In genomic region chr12:109595321-109595902, GRCh38 we compare ENCODE assay signal across 15 cellular contexts. TPM values are rescaled to one million over a fixed set of nuclear protein-coding genes. Genes with fewer than 3 reads are reported as not detected.
A peak's percentile ranks its signal among the peaks of the same experiment; 100 is the strongest.
DNase-seq lines count a peak whose midpoint lies in the region; ATAC-seq, FAIRE-seq and TF ChIP-seq lines count a peak whose summit lies in the region.
"Had no signal": no experiment of that assay in that cellular context is flagged by ENCODE, and none has a peak within 500 bp of the region (broad histone marks: within the 10 kb centered on the region; RNA-seq: fewer than 3 reads in every experiment).

No MANE protein-coding gene starts in this region.

- H3K27ac Mint-ChIP-seq in Calu3 (ENCODE audit: unreplicated experiment): no peak overlapping the region

- no peak overlapping the region for H3K27ac ChIP-seq in DND-41 (ENCODE audit: low read length)
- no peak overlapping the region for H3K27ac ChIP-seq in GM12878 (ENCODE audit: control insufficient read depth, insufficient read depth)
- H3K27ac ChIP-seq: breast epithelium, gastroesophageal sphincter, suprapubic skin had no signal

- peaks cover 14% of the 10 kb centered on the region for H3K36me3 Mint-ChIP-seq in Calu3 (ENCODE audit: insufficient read depth, unreplicated experiment)

- H3K4me3 ChIP-seq in DND-41 (ENCODE audit: low read depth in 1 of 2, low read length in 2 of 2) (no peak overlapping the region), GM12878 (no peak overlapping the region)
- H3K4me3 ChIP-seq: breast epithelium, gastroesophageal sphincter, psoas muscle, suprapubic skin had no signal

- 0 out of 2 replicates have a peak, but pooled peaks cover 2% of the 10 kb centered on the region for H3K4me1 ChIP-seq in DND-41 (ENCODE audit: insufficient read depth, low read length)
- peaks cover 4% of the 10 kb centered on the region; the same call in 1 of the 2 replicates for H3K4me1 ChIP-seq in GM12878 (ENCODE audit: control insufficient read depth, insufficient read depth, low read length)

- H3K79me2 ChIP-seq in DND-41 (ENCODE audit: insufficient read depth, low read length) (no peaks in the 10 kb centered on the region), GM12878 (ENCODE audit: control insufficient read depth, insufficient read depth, low read length) (no peaks in the 10 kb centered on the region)

- no peak overlapping the region for H3K4me3 Mint-ChIP-seq in Calu3 (ENCODE audit: low read depth, unreplicated experiment)

- FAIRE-seq in GM12878 (lab: Jason Lieb, UNC) (no peak), GM12892 (lab: Jason Lieb, UNC) (no peak)
- FAIRE-seq: islet of Langerhans had no signal

- H3K9me3 Mint-ChIP-seq in Calu3 (ENCODE audit: low read depth, unreplicated experiment): no peaks in the 10 kb centered on the region

- peak; percentile 91 for ATAC-seq in DND-41 (ENCODE audit: insufficient read depth, low read depth)
- peak; percentile 66 for ATAC-seq in GM12878
- ATAC-seq in GM18519 (IDR thresholded peaks at IDR 0.05; ENCODE audit: low FRiP score, unreplicated experiment): no peak
- ATAC-seq: gastroesophageal sphincter had no signal

- SMC1A ChIA-PET in GM12878 (lab: Charles Lee; ENCODE audit: uncharacterized antibody, unreplicated experiment): no interaction called here

- H3K9me3 ChIP-seq in DND-41 (ENCODE audit: insufficient read depth, low read length, severe bottlenecking): no peaks in the 10 kb centered on the region
- H3K9me3 ChIP-seq in GM12878 (replicated peaks; ENCODE audit: control insufficient read depth, insufficient read depth, low read length): no peaks in the 10 kb centered on the region
- H3K9me3 ChIP-seq: breast epithelium, gastroesophageal sphincter, psoas muscle, suprapubic skin had no signal

- H4K20me1 ChIP-seq in DND-41 (ENCODE audit: insufficient read depth, low read length) (peaks cover 27% of the 10 kb centered on the region), GM12878 (ENCODE audit: control insufficient read depth, insufficient read depth) (no peaks in the 10 kb centered on the region)

- 11% methylated on average over 10 of the region's 10 CpGs for WGBS in GM12878 (ENCODE audit: insufficient coverage, insufficient replicate concordance, low lambda C conversion rate, missing lambda C conversion rate)

- no peaks in the 10 kb centered on the region for H3K4me1 Mint-ChIP-seq in Calu3 (ENCODE audit: low read depth, unreplicated experiment)

- intact Hi-C loops in GM12878 (cut with micrococcal nuclease; ENCODE audit: unreplicated experiment) (no loop called here), Calu3 (cut with micrococcal nuclease; ENCODE audit: unreplicated experiment) (loop anchor here (5.0 kb wide), 2 partner anchors 117 to 163 kb away; partner anchors contain the start of gene FAM222A)

- DNase-seq in AML-193 (lab: John Stamatoyannopoulos, UW) (peak; percentile 10 to 20), DND-41 (peak; percentile 81), SW480 (ENCODE audit: low spot score) (peak; percentile 80), GM12878 (ENCODE audit: low read depth, low spot score) (no peak), hepatic stellate cell (ENCODE audit: low spot score) (no peak), GM12892 (ENCODE audit: insufficient read length) (no peak), Calu3 (no peak)
- DNase-seq: NCI-H2081 treated with DMSO at 0.1 percent for 48 hours, OCI-M1, psoas muscle had no signal

- no peaks in the 10 kb centered on the region for H3K27me3 Mint-ChIP-seq in Calu3 (ENCODE audit: unreplicated experiment)

- TF ChIP-seq POLR2A in GM12878 (IDR thresholded peaks at IDR 0.05; ENCODE audit: low read depth, low read length) (no peak), GM12892 (IDR thresholded peaks at IDR 0.05; ENCODE audit: low read depth, low read length) (no peak)

- BruUV-seq in GM12878 (replicated peaks; lab: Mats Ljungman, UMichigan) (no TSS peak), Calu3 (replicated peaks; lab: Mats Ljungman, UMichigan) (no TSS peak)

- RAD21 ChIA-PET in GM12878 (lab: Charles Lee; ENCODE audit: unreplicated experiment): interaction anchor here (3.6 kb wide), 1 partner anchor 180 kb away, joined by 16 read pairs; no protein-coding TSS in a partner anchor

- in situ Hi-C loops in GM12878 (cut with MboI): no loop called here

- TF ChIP-seq EP300 in GM12878 (IDR thresholded peaks at IDR 0.05; ENCODE audit: borderline replicate concordance in 1 of 2, control insufficient read depth in 1 of 2, low read depth in 2 of 2, low read length in 2 of 2): no peak

- POLR2A ChIA-PET in GM12878 (lab: Charles Lee): no interaction called here

- H3K4me2 ChIP-seq in DND-41 (ENCODE audit: insufficient read depth, low read length): no peak overlapping the region
- no peak overlapping the region for H3K4me2 ChIP-seq in GM12878 (ENCODE audit: control insufficient read depth, insufficient read depth)

- H3K36me3 ChIP-seq in DND-41 (ENCODE audit: insufficient read depth, low read length): peaks cover 43% of the 10 kb centered on the region
- H3K36me3 ChIP-seq in GM12878 (ENCODE audit: control insufficient read depth in 2 of 2, insufficient read depth in 2 of 2, low read length in 1 of 2): peaks cover 2 to 4% of the 10 kb centered on the region in 2 experiments; a peak in 2 of 4 replicates
- H3K36me3 ChIP-seq: breast epithelium had no signal

- TF ChIP-seq CTCF in DND-41 (IDR thresholded peaks at IDR 0.05; ENCODE audit: borderline replicate concordance, extremely low read depth, low read length, poor library complexity, severe bottlenecking) (no peak), GM12878 (IDR thresholded peaks at IDR 0.05 in 2 of 3, conservative IDR thresholded peaks at IDR 0.05 in 1 of 3; ENCODE audit: control insufficient read depth in 2 of 3, extremely low read depth in 1 of 3, insufficient read depth in 1 of 3, low read depth in 3 of 3, low read length in 3 of 3) (no peak), Calu3 (IDR thresholded peaks at IDR 0.05; ENCODE audit: unreplicated experiment) (no peak)

- H2AFZ ChIP-seq in DND-41 (ENCODE audit: low read depth, low read length) (no peak overlapping the region), GM12878 (ENCODE audit: control insufficient read depth, low read depth, low read length) (no peak overlapping the region)

- CTCF ChIA-PET in GM12878 (lab: Yijun Ruan, JAX): interaction anchor here (0.9 kb wide), 1 partner anchor 70 kb away, joined by 3 read pairs; no protein-coding TSS in a partner anchor
- CTCF ChIA-PET in Calu3 (lab: Charles Lee): no interaction called here

- H3K27me3 ChIP-seq in DND-41 (ENCODE audit: insufficient read depth, low read length, poor library complexity): no peaks in the 10 kb centered on the region
- no peaks in the 10 kb centered on the region for H3K27me3 ChIP-seq in GM12878 (replicated peaks in 1 of 2; ENCODE audit: control insufficient read depth in 2 of 2, insufficient read depth in 2 of 2, low read length in 1 of 2)
- H3K27me3 ChIP-seq: breast epithelium, gastroesophageal sphincter, suprapubic skin had no signal

- H3K9ac ChIP-seq in DND-41 (ENCODE audit: low read depth, low read length) (no peak overlapping the region), GM12878 (ENCODE audit: control insufficient read depth, insufficient read depth, low read length) (no peak overlapping the region)

- no peak for TF ChIP-seq RAD21 in GM12878 (IDR thresholded peaks at IDR 0.05; ENCODE audit: insufficient read depth, low read depth, low read length)

TF ChIP-seq in GM12878, 131 proteins besides CTCF, POLR2A, EP300 and RAD21 (continues in another document):
- 0 out of 2 replicates have a peak, but pooled peaks have one; percentile 25 for TF ChIP-seq NR2F1 (conservative IDR thresholded peaks at IDR 0.05)
- TF ChIP-seq HCFC1 (IDR thresholded peaks at IDR 0.05; ENCODE audit: low read length): no peak
- TF ChIP-seq SPI1 (IDR thresholded peaks at IDR 0.05; ENCODE audit: borderline replicate concordance, insufficient read depth, low read depth, low read length): peak; percentile 45; the same call in 1 of the 2 replicates
- peak; percentile 90 for TF ChIP-seq RUNX3 (IDR thresholded peaks at IDR 0.05; ENCODE audit: low read length)

RNA-seq across cellular contexts. Expression of gene MVK, which starts 21.8 kb away (rescaled TPM):
- total RNA-seq in GM12878 (2013; cell fraction: nucleolus; rRNA removed): 30.5 and 31.1 TPM in 2 replicates
- total RNA-seq in GM12878 (2014; rRNA removed): 46.5 and 46.7 TPM in 2 replicates
- 23.5 and 24.6 TPM in 2 replicates for total RNA-seq in GM12878 (2014; rRNA removed; fragmentation: Illumina TruSeq; extraction: Trizol)
- total RNA-seq in GM12878 (2021): 43.3 and 45.0 TPM in 2 replicates
- polyA plus RNA-seq in GM12878 (2011; ENCODE audit: low read depth): 9.7 TPM
- polyA plus RNA-seq in GM12878 (2011; rRNA removed): 20.6 and 31.4 TPM in 2 replicates
- polyA plus RNA-seq in GM12878 (2011; cell fraction: cytosol; rRNA removed): 33.0 and 44.1 TPM in 2 replicates
- polyA plus RNA-seq in GM12878 (2011; cell fraction: nucleus; rRNA removed): 97.0 and 97.7 TPM in 2 replicates
- polyA plus RNA-seq in GM12878 (2012): 21.5 and 21.7 TPM in 2 replicates
- polyA plus RNA-seq in GM12878 (2014; fragmentation: Illumina TruSeq; extraction: Trizol): 13.9 and 23.6 TPM in 2 replicates
- polyA plus RNA-seq in GM12878 (2014; fragmentation: Nextera tagmentation; extraction: Ambion mirVana): 1 to 10 TPM in 1 of 2 experiments, under 1 TPM in 1; 0.24 to 2.8 TPM
- 43.0 and 49.5 TPM in 2 replicates for polyA plus RNA-seq in GM12878 (2014; rRNA removed)
- polyA plus RNA-seq in GM12878 (2016; fragmentation: Nextera tagmentation; extraction: Ambion mirVana): 10 to 100 TPM; 32.3 to 33.8 TPM
- 22.3 and 39.3 TPM in 2 replicates for polyA minus RNA-seq in GM12878 (2011; rRNA and poly(A)+ RNA removed)
- 12.2 and 12.6 TPM in 2 replicates for polyA minus RNA-seq in GM12878 (2011; cell fraction: cytosol; rRNA and poly(A)+ RNA removed)
- polyA minus RNA-seq in GM12878 (2011; cell fraction: nucleus; rRNA and poly(A)+ RNA removed): 21.5 and 32.6 TPM in 2 replicates
- 17.4 TPM for polyA plus RNA-seq in GM12892 (2012; ENCODE audit: missing spikeins)
- total RNA-seq in Calu3 (2022): 41.6 and 46.7 TPM in 2 replicates

RNA-seq across cellular contexts. Expression of gene MMAB, which starts 22.1 kb away (rescaled TPM):
- total RNA-seq in GM12878 (2013; cell fraction: nucleolus; rRNA removed): 48.3 and 48.4 TPM in 2 replicates
- total RNA-seq in GM12878 (2014; rRNA removed) (47.1 and 49.6 TPM in 2 replicates), GM12878 (2014; rRNA removed; fragmentation: Illumina TruSeq; extraction: Trizol) (41.4 TPM in 2 replicates), GM12878 (2021) (51.7 and 59.3 TPM in 2 replicates), Calu3 (2022) (70.2 and 82.8 TPM in 2 replicates)
- 26.0 TPM for polyA plus RNA-seq in GM12878 (2011; ENCODE audit: low read depth)
- polyA plus RNA-seq in GM12878 (2011; rRNA removed) (43.2 and 43.9 TPM in 2 replicates), GM12878 (2014; fragmentation: Illumina TruSeq; extraction: Trizol) (9.6 and 22.5 TPM in 2 replicates), GM12878 (2014; fragmentation: Nextera tagmentation; extraction: Ambion mirVana) (10 to 100 TPM; 10.6 to 28.6 TPM), GM12878 (2014; rRNA removed) (55.2 and 56.1 TPM in 2 replicates), GM12878 (2016; fragmentation: Nextera tagmentation; extraction: Ambion mirVana) (10 to 100 TPM; 61.4 to 65.3 TPM)
- 44.5 and 58.9 TPM in 2 replicates for polyA plus RNA-seq in GM12878 (2011; cell fraction: cytosol; rRNA removed)
- polyA plus RNA-seq in GM12878 (2011; cell fraction: nucleus; rRNA removed): 52.6 and 64.2 TPM in 2 replicates
- 37.4 and 47.5 TPM in 2 replicates for polyA plus RNA-seq in GM12878 (2012)
- polyA minus RNA-seq in GM12878 (2011; rRNA and poly(A)+ RNA removed): 34.8 and 49.9 TPM in 2 replicates
- 15.1 and 16.7 TPM in 2 replicates for polyA minus RNA-seq in GM12878 (2011; cell fraction: cytosol; rRNA and poly(A)+ RNA removed)
- 16.3 and 19.1 TPM in 2 replicates for polyA minus RNA-seq in GM12878 (2011; cell fraction: nucleus; rRNA and poly(A)+ RNA removed)
- polyA plus RNA-seq in GM12892 (2012; ENCODE audit: missing spikeins): 40.2 TPM

Comparison
In these comparisons a context has a peak if more than half of its experiments do, and no peak if none do; other contexts are left out.
1. DNase-seq: peak in AML-193 (2 of 2), DND-41 (single experiment) and SW480 (single experiment); none in GM12878 (single experiment), hepatic stellate cell (single experiment), GM12892 (single experiment) and Calu3 (single experiment).